ENCODE assay signal across 32 cellular contexts in genomic region chr5:2157372-2157771, GRCh38.
"Had no signal": no experiment of that assay in that cellular context is flagged by ENCODE, and none has a peak within 500 bp of the region (broad histone marks: within the 10 kb centered on the region; RNA-seq: fewer than 3 reads in every experiment).

No MANE protein-coding gene starts in this region.

- H3K27me3 ChIP-seq: adrenal gland, Peyer's patch had no signal

- H3K4me3 ChIP-seq: adrenal gland, Peyer's patch had no signal

- H3K27ac ChIP-seq: adrenal gland, KMS-11, Peyer's patch, VCaP had no signal

- H3K9me3 ChIP-seq: adrenal gland, Peyer's patch had no signal

- H3K36me3 ChIP-seq: adrenal gland, Peyer's patch had no signal

- DNase-seq: activated B cell treated with CpG ODN at 0.5 μM for 24 hours; activated CD4-positive, alpha-beta T cell treated with anti-CD3 and anti-CD28 coated beads for 1 hour; activated CD4-positive, alpha-beta T cell treated with anti-CD3 and anti-CD28 coated beads for 48 hours; activated CD4-positive, alpha-beta T cell treated with anti-CD3 and anti-CD28 coated beads, Interleukin-2, amount 50 U/mL, for 4 hours; activated CD8-positive, alpha-beta T cell treated with anti-CD3 and anti-CD28 coated beads for 36 hours; activated gamma-delta T cell treated with Interleukin-2 at 50 U/mL for 16 hours; activated naive CD4-positive, alpha-beta T cell treated with anti-CD3 and anti-CD28 coated beads for 36 hours; activated T-cell treated with anti-CD3 and anti-CD28 coated beads, Interleukin-2, amount 50 U/mL, for 24 hours; adrenal gland; caudate nucleus; NCI-H1092 treated with DMSO at 0.1 percent for 48 hours; NCI-H1417; NCI-H146; NCI-H187; NCI-H2029 treated with DMSO at 0.1 percent for 48 hours; NCI-H2107; NCI-H2171; NCI-H510A; NCI-H526; NCI-H748 treated with DMSO at 0.1 percent for 48 hours; NK-92 treated with Interleukin-12 subunit alpha and Interleukin-12 subunit beta, amount 100 ng/mL, for 24 hours; Peyer's patch; Right ventricle myocardium superior; RPMI8226; SW 1271; T-helper 1 cell; T-helper 2 cell; T-helper 9 cell had no signal

- H3K4me1 ChIP-seq: adrenal gland, Peyer's patch had no signal

- ATAC-seq: activated CD8-positive, alpha-beta T cell treated with anti-CD3 and anti-CD28 coated beads for 36 hours; activated naive CD4-positive, alpha-beta T cell treated with anti-CD3 and anti-CD28 coated beads, Interleukin-2, amount 50 U/mL, for 72 hours; PC-3 had no signal
